In genomic region chr7:138125598-138126111, GRCh38 we compare ENCODE assay signal across 10 cellular contexts. TPM values are rescaled to one million over a fixed set of nuclear protein-coding genes. Genes with fewer than 3 reads are reported as not detected.
DNase-seq lines count a peak whose midpoint lies in the region; ATAC-seq and TF ChIP-seq lines count a peak whose summit lies in the region.
"Had no signal": no experiment of that assay in that cellular context is flagged by ENCODE, and none has a peak within 500 bp of the region (broad histone marks: within the 10 kb centered on the region; RNA-seq: fewer than 3 reads in every experiment).

No MANE protein-coding gene starts in this region.

- no peak overlapping the region for H3K27ac ChIP-seq in aorta (ENCODE audit: low read depth in 1 of 2, low read length in 2 of 2)
- H3K27ac ChIP-seq in SK-N-SH (ENCODE audit: low read depth in 2 of 2, low read length in 1 of 2), result no peak overlapping the region

- TF ChIP-seq CTCF in epithelial cell of proximal tubule (conservative IDR thresholded peaks at IDR 0.05; ENCODE audit: low read depth, low read length), result no peak
- TF ChIP-seq CTCF in SK-N-SH (IDR thresholded peaks at IDR 0.05), result no peak

- peak; percentile 12 for DNase-seq in AG08396 (ENCODE audit: low spot score)
- DNase-seq in epithelial cell of proximal tubule (ENCODE audit: low read depth), result peak; percentile 92
- no peak for DNase-seq in aorta
- no peak for DNase-seq in SK-N-SH
- DNase-seq in GF-D8 (lab: John Stamatoyannopoulos, UW), result no peak
- DNase-seq in mesenteric fat pad (ENCODE audit: low spot score), result no peak
- DNase-seq: DND-41 had no signal

- H3K4me3 ChIP-seq in epithelial cell of proximal tubule (ENCODE audit: low read depth, low read length) (no peak overlapping the region), aorta (ENCODE audit: low read length in 2 of 2) (no peak overlapping the region), SK-N-SH (ENCODE audit: low read depth in 2 of 2, low read length in 1 of 2) (no peak overlapping the region)

- no peaks in the 10 kb centered on the region for H3K4me1 ChIP-seq in aorta (ENCODE audit: control insufficient read depth in 1 of 2, insufficient read depth in 2 of 2, low read length in 2 of 2)
- H3K4me1 ChIP-seq in SK-N-SH (ENCODE audit: control insufficient read depth in 1 of 2, insufficient read depth in 2 of 2, low read depth in 1 of 2, low read length in 1 of 2), result peaks cover 0 to 4% of the 10 kb centered on the region in 2 experiments; a peak in 1 of 4 replicates

- H3K9me3 ChIP-seq in aorta (ENCODE audit: control insufficient read depth, low read length), result peaks cover 2% of the 10 kb centered on the region
- H3K9me3 ChIP-seq in SK-N-SH, result no peaks in the 10 kb centered on the region

- TF ChIP-seq EP300 in SK-N-SH (IDR thresholded peaks at IDR 0.05; ENCODE audit: borderline replicate concordance in 1 of 2, low read depth in 1 of 2, low read length in 1 of 2), result no peak

- POLR2A ChIA-PET in SK-N-SH (lab: Yijun Ruan, JAX), result no interaction called here

- H3K27me3 ChIP-seq in aorta (ENCODE audit: control insufficient read depth in 1 of 2, insufficient read depth in 2 of 2, low read length in 1 of 2), result no peaks in the 10 kb centered on the region
- H3K27me3 ChIP-seq in SK-N-SH (ENCODE audit: insufficient read depth), result no peaks in the 10 kb centered on the region

- intact Hi-C loops in aorta (cut with DNase I), result no loop called here

- TF ChIP-seq RAD21 in SK-N-SH (IDR thresholded peaks at IDR 0.05; ENCODE audit: low read length), result no peak

- peak; percentile 70 for ATAC-seq in GM19397 (IDR thresholded peaks at IDR 0.05; ENCODE audit: unreplicated experiment)
- ATAC-seq in HG03558 (IDR thresholded peaks at IDR 0.05; ENCODE audit: extremely low read depth, unreplicated experiment), result peak; percentile 67
- ATAC-seq in aorta (ENCODE audit: low FRiP score), result no peak

- H4K20me1 ChIP-seq in SK-N-SH (ENCODE audit: insufficient read depth), result no peaks in the 10 kb centered on the region

- no peak overlapping the region for H3K9ac ChIP-seq in SK-N-SH

- 36 to 43% methylated on average over 2 of the region's 2 CpGs for WGBS in aorta, 2 donors
- 41% methylated on average over 2 of the region's 2 CpGs for WGBS in SK-N-SH (ENCODE audit: low lambda C conversion rate)

- H3K36me3 ChIP-seq in aorta (ENCODE audit: control insufficient read depth in 1 of 2, insufficient read depth in 2 of 2, low read length in 1 of 2) (no peaks in the 10 kb centered on the region), SK-N-SH (replicated peaks in 1 of 2; ENCODE audit: control insufficient read depth in 1 of 2, insufficient read depth in 2 of 2, low read length in 1 of 2) (no peaks in the 10 kb centered on the region)

- no peaks in the 10 kb centered on the region for H3K79me2 ChIP-seq in SK-N-SH (ENCODE audit: insufficient read depth)

- H3F3A ChIP-seq in SK-N-SH (replicated peaks; ENCODE audit: insufficient read depth), result no peaks in the 10 kb centered on the region

- H3K9me2 ChIP-seq in SK-N-SH, result no peaks in the 10 kb centered on the region

- CTCF ChIA-PET in SK-N-SH (lab: Yijun Ruan, JAX), result interaction anchor here (1.1 kb wide), 1 partner anchor 613 kb away, joined by 5 read pairs; no protein-coding TSS in a partner anchor

- no peak overlapping the region for H3K4me2 ChIP-seq in SK-N-SH

- H2AFZ ChIP-seq in SK-N-SH (ENCODE audit: low read depth), result no peak overlapping the region

TF ChIP-seq in SK-N-SH, 30 proteins besides CTCF, POLR2A, EP300 and RAD21:
- TF ChIP-seq TEAD4 (IDR thresholded peaks at IDR 0.05; ENCODE audit: borderline replicate concordance, insufficient read depth) (no peak), CHD2 (IDR thresholded peaks at IDR 0.05; ENCODE audit: low read length, partially characterized antibody) (no peak), ZBTB33 (IDR thresholded peaks at IDR 0.05; ENCODE audit: borderline replicate concordance, low read depth) (no peak), FOXJ3 (CRISPR knock-in tag; IDR thresholded peaks at IDR 0.05) (no peak), USF1 (IDR thresholded peaks at IDR 0.05; ENCODE audit: borderline replicate concordance, low read depth) (no peak), SIN3A (IDR thresholded peaks at IDR 0.05; ENCODE audit: borderline replicate concordance, low read depth, low read length) (no peak), EZH2phosphoT487 (IDR thresholded peaks at IDR 0.05; ENCODE audit: borderline replicate concordance, low read depth) (no peak), RFX5 (IDR thresholded peaks at IDR 0.05; ENCODE audit: low read length) (no peak), YY1 (IDR thresholded peaks at IDR 0.05; ENCODE audit: low read depth) (no peak), JUND (IDR thresholded peaks at IDR 0.05) (no peak), MXI1 (IDR thresholded peaks at IDR 0.05; ENCODE audit: low read depth, low read length) (no peak), FOXM1 (IDR thresholded peaks at IDR 0.05; ENCODE audit: low read depth) (no peak), GABPA (IDR thresholded peaks at IDR 0.05; ENCODE audit: low read depth) (no peak)
TF ChIP-seq in SK-N-SH: peak in this region for 0.

RNA-seq across cellular contexts. Expression of gene AKR1D1, which starts 49.4 kb away (rescaled TPM):
- total RNA-seq in epithelial cell of proximal tubule (not detected in 2 replicates), aorta (not detected), mesenteric fat pad (not detected)
- polyA plus RNA-seq in aorta (not detected), SK-N-SH (2012; rRNA removed) (not detected in 2 replicates)
- not detected in 2 replicates for polyA plus RNA-seq in SK-N-SH (2012; cell fraction: cytosol; rRNA removed)
- polyA plus RNA-seq in SK-N-SH (2012; cell fraction: nucleus; rRNA removed), result not detected in 2 replicates
- total RNA-seq: endothelial cell of umbilical vein had no signal
- polyA plus RNA-seq: endothelial cell of umbilical vein had no signal

Comparison
In these comparisons a context has a peak if more than half of its experiments do, and no peak if none do; other contexts are left out.
1. DNase-seq: peak in AG08396 (single experiment) and epithelial cell of proximal tubule (single experiment); none in aorta (0 of 2), SK-N-SH (single experiment), GF-D8 (single experiment) and mesenteric fat pad (single experiment).